In the genomic region with DNA sequence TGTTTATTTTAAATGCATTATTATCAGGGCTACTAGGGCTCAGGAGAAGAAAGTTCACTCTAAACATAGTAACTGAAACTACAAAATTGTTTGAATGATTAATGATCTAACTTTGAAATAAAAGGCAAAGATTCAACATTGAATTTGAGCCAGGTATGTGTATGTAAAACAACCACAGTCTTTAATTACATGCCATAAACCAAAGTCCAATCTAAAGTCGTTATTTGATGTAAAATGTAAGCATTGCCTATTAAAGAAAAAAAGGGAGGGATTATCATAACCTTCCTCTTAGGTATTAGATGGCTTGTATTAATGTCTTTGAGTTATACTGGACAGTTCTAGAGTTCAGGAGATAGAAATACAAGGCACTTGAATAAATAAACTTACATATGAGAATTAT, we compare ENCODE assay signal across 25 cellular contexts. TPM values are rescaled to one million over a fixed set of nuclear protein-coding genes. Genes with fewer than 3 reads are reported as not detected.
DNase-seq lines count a peak whose midpoint lies in the region; ATAC-seq, FAIRE-seq and TF ChIP-seq lines count a peak whose summit lies in the region.
"Had no signal": no experiment of that assay in that cellular context is flagged by ENCODE, and none has a peak within 500 bp of the region (broad histone marks: within the 10 kb centered on the region; RNA-seq: fewer than 3 reads in every experiment).

No MANE protein-coding gene starts in this region.

- no peak for TF ChIP-seq POLR2A in esophagus squamous epithelium (IDR thresholded peaks at IDR 0.05)

- WGBS in small intestine, 3 donors, result 5 to 29% (median 12%) methylated on average over 1 of the region's 1 CpG
- WGBS in esophagus squamous epithelium, 2 donors, result 25 to 31% methylated on average over 1 of the region's 1 CpG

- H3K27ac ChIP-seq in small intestine (ENCODE audit: low read depth in 1 of 2, low read length in 1 of 2) (no peak overlapping the region), esophagus squamous epithelium (no peak overlapping the region)
- H3K27ac ChIP-seq: A549; BLaER1 treated with 17β-estradiol and CSF1 and Interleukin-3, amounts not matched to agents 10 nM and 100 nM had no signal

- no peaks in the 10 kb centered on the region for H3K9me3 ChIP-seq in small intestine (ENCODE audit: control insufficient read depth, low read depth)
- H3K9me3 ChIP-seq in esophagus squamous epithelium, result no peaks in the 10 kb centered on the region
- H3K9me3 ChIP-seq: A549; BE2C; BLaER1 treated with 17β-estradiol and CSF1 and Interleukin-3, amounts not matched to agents 10 nM and 100 nM had no signal

- no peak overlapping the region for H3K4me3 ChIP-seq in small intestine (ENCODE audit: low read depth in 1 of 2, low read length in 2 of 2)
- no peak overlapping the region for H3K4me3 ChIP-seq in esophagus squamous epithelium
- H3K4me3 ChIP-seq: A549; BLaER1 treated with 17β-estradiol and CSF1 and Interleukin-3, amounts not matched to agents 10 nM and 100 nM had no signal

- DNase-seq in HT-29 (ENCODE audit: low spot score) (peak; percentile 47), NCI-H69 (lab: John Stamatoyannopoulos, UW) (peak; percentile 39), small intestine (peak; percentile 80), esophagus squamous epithelium (lab: John Stamatoyannopoulos, UW) (no peak)
- DNase-seq: 8988T; ACHN; AML-193; BE2C; CD4-positive, alpha-beta T cell; CD8-positive, alpha-beta memory T cell; DMS 273 treated with DMSO at 0.1 percent for 48 hours; DMS53; DMS79 treated with DMSO at 0.1 percent for 48 hours; GF-D8; GOT3; HCEC 1CT had no signal

- no peak for TF ChIP-seq CTCF in esophagus squamous epithelium (IDR thresholded peaks at IDR 0.05)

- no peaks in the 10 kb centered on the region for H3K36me3 ChIP-seq in small intestine (ENCODE audit: control insufficient read depth in 2 of 2, insufficient read depth in 2 of 2, low read length in 2 of 2)
- H3K36me3 ChIP-seq in esophagus squamous epithelium, result no peaks in the 10 kb centered on the region
- H3K36me3 ChIP-seq: BE2C; BLaER1 treated with 17β-estradiol and CSF1 and Interleukin-3, amounts not matched to agents 10 nM and 100 nM had no signal

- ATAC-seq in GM21528 (IDR thresholded peaks at IDR 0.05; ENCODE audit: low FRiP score, unreplicated experiment) (no peak), HG03565 (IDR thresholded peaks at IDR 0.05; ENCODE audit: unreplicated experiment) (no peak)
- ATAC-seq: A549 had no signal

- no peaks in the 10 kb centered on the region for H3K27me3 ChIP-seq in small intestine (ENCODE audit: control insufficient read depth in 2 of 2, insufficient read depth in 2 of 2, low read length in 2 of 2)
- peaks cover 0 to 3% (median 0%) of the 10 kb centered on the region in 4 donors for H3K27me3 ChIP-seq in esophagus squamous epithelium
- H3K27me3 ChIP-seq: BE2C; BLaER1 treated with 17β-estradiol and CSF1 and Interleukin-3, amounts not matched to agents 10 nM and 100 nM had no signal

- intact Hi-C loops in esophagus squamous epithelium (cut with DNase I), result no loop called here

- H3K4me1 ChIP-seq in small intestine (ENCODE audit: control insufficient read depth in 2 of 2, insufficient read depth in 1 of 2, low read depth in 1 of 2, low read length in 1 of 2) (peaks cover 0 to 6% of the 10 kb centered on the region in 2 donors), esophagus squamous epithelium (peaks cover 0 to 4% (median 0%) of the 10 kb centered on the region in 3 donors)
- H3K4me1 ChIP-seq: A549; BE2C; BLaER1 treated with 17β-estradiol and CSF1 and Interleukin-3, amounts not matched to agents 10 nM and 100 nM had no signal

- peak; percentile 76 for FAIRE-seq in islet of Langerhans (lab: Jason Lieb, UNC)
- FAIRE-seq in small intestine (lab: Jason Lieb, UNC), result peak; percentile 64
- FAIRE-seq: A549, D721Med, GM12891, GM18507, H54 had no signal

RNA-seq across cellular contexts. Expression of gene PANX1, which starts 25.2 kb away (rescaled TPM):
- 26.1 and 26.2 TPM in 2 replicates for total RNA-seq in HT-29 (2014; rRNA removed; shearing (Covaris generic))
- 1 to 10 TPM; 2.4 to 6.1 (median 2.9) TPM for polyA plus RNA-seq in small intestine
- total RNA-seq in esophagus squamous epithelium, result 10 to 100 TPM in 3 of 4 donors, 1 to 10 TPM in 1; 8.4 to 36.2 (median 17.4) TPM
